8 cellular contexts compared by ENCODE assay signal in genomic region chr5:135462304-135462703, GRCh38. TPM values are rescaled to one million over a fixed set of nuclear protein-coding genes. Genes with fewer than 3 reads are reported as not detected.
DNase-seq lines count a peak whose midpoint lies in the region; TF ChIP-seq lines count a peak whose summit lies in the region.

No MANE protein-coding gene starts in this region.

- H3K9ac ChIP-seq in mesenchymal stem cell (ENCODE audit: low read length), result no peak overlapping the region

- POLR2A ChIA-PET in HEK293T (lab: Yijun Ruan, JAX), result interaction anchor here (1.2 to 1.3 kb wide), 2 partner anchors 91 to 99 kb away, joined by 4 read pairs; no protein-coding TSS in a partner anchor

- DNase-seq in GF-D8 (lab: John Stamatoyannopoulos, UW) (peak; percentile 0), HEK293T (ENCODE audit: extremely low spot score) (peak; percentile 83), NCI-H2081 (lab: John Stamatoyannopoulos, UW) (peak; percentile 62 to 73), T-helper 1 cell (peak in 3 of 5 donors; percentile 26 to 67 (median 28)), cardiac fibroblast (ENCODE audit: low read depth in 2 of 2) (peak; percentile 42 to 60), mesenchymal stem cell (peak; percentile 36), suprapubic skin (ENCODE audit: low spot score in 2 of 2) (peak in 1 of 2 donors; percentile 41), uterus (no peak)

- H2BK5ac ChIP-seq in mesenchymal stem cell (ENCODE audit: low read depth, low read length, poor library complexity, severe bottlenecking), result no peak overlapping the region

- no peak overlapping the region for H4K91ac ChIP-seq in mesenchymal stem cell (ENCODE audit: low read length)

- no peak overlapping the region for H2BK12ac ChIP-seq in mesenchymal stem cell (ENCODE audit: low read length in 2 of 2)

- H4K8ac ChIP-seq in mesenchymal stem cell (ENCODE audit: low read length), result no peak overlapping the region

- TF ChIP-seq CTCF in cardiac fibroblast (IDR thresholded peaks at IDR 0.05; ENCODE audit: low read depth, low read length), result peak; percentile 47
- TF ChIP-seq CTCF in suprapubic skin (IDR thresholded peaks at IDR 0.05), result peak; percentile 16 to 31
- no peak for TF ChIP-seq CTCF in uterus (IDR thresholded peaks at IDR 0.05)

- intact Hi-C loops in uterus (cut with DNase I; ENCODE audit: low total_unique reads), result no loop called here

- no peak overlapping the region for H3K18ac ChIP-seq in mesenchymal stem cell (ENCODE audit: low read depth in 1 of 2, low read length in 2 of 2)

- H2AFZ ChIP-seq in mesenchymal stem cell (ENCODE audit: low read depth, low read length), result no peak overlapping the region

- H2BK120ac ChIP-seq in mesenchymal stem cell (ENCODE audit: low read depth, low read length), result no peak overlapping the region

- H3K23ac ChIP-seq in mesenchymal stem cell (ENCODE audit: low read length in 2 of 2), result no peak overlapping the region

- 3% methylated on average over 5 of the region's 6 CpGs for WGBS in mesenchymal stem cell
- 9% methylated on average over 6 of the region's 6 CpGs for WGBS in suprapubic skin

- H3K4ac ChIP-seq in mesenchymal stem cell (ENCODE audit: low read depth in 1 of 2, low read length in 2 of 2), result no peak overlapping the region

- H3K14ac ChIP-seq in mesenchymal stem cell (ENCODE audit: low read length in 2 of 2), result no peak overlapping the region

- no peaks in the 10 kb centered on the region for H3K36me3 ChIP-seq in mesenchymal stem cell (ENCODE audit: control insufficient read depth in 1 of 2, insufficient read depth in 2 of 2, low read depth in 1 of 2, low read length in 2 of 2)
- H3K36me3 ChIP-seq in suprapubic skin, result no peaks in the 10 kb centered on the region
- no peaks in the 10 kb centered on the region for H3K36me3 ChIP-seq in uterus

- no peak overlapping the region for H3K4me2 ChIP-seq in mesenchymal stem cell (ENCODE audit: low read length, poor library complexity, severe bottlenecking)

- peaks cover 9% of the 10 kb centered on the region for H3K4me1 ChIP-seq in mesenchymal stem cell (ENCODE audit: control insufficient read depth, insufficient read depth, low read depth, low read length)
- peaks cover 22% of the 10 kb centered on the region for H3K4me1 ChIP-seq in suprapubic skin
- no peaks in the 10 kb centered on the region for H3K4me1 ChIP-seq in uterus

- H3K9me3 ChIP-seq in mesenchymal stem cell (ENCODE audit: control insufficient read depth, low read length) (no peaks in the 10 kb centered on the region), suprapubic skin (no peaks in the 10 kb centered on the region), uterus (no peaks in the 10 kb centered on the region)

- no peak overlapping the region for H2BK15ac ChIP-seq in mesenchymal stem cell (ENCODE audit: low read depth, poor library complexity, severe bottlenecking)

- H2AK5ac ChIP-seq in mesenchymal stem cell (ENCODE audit: low read length, severe bottlenecking), result no peak overlapping the region

- H3K27me3 ChIP-seq in mesenchymal stem cell (ENCODE audit: control insufficient read depth in 1 of 2, insufficient read depth in 1 of 2, low read length in 2 of 2) (peaks cover 55 to 85% of the 10 kb centered on the region in 2 experiments), suprapubic skin (peaks cover 23% of the 10 kb centered on the region), uterus (no peaks in the 10 kb centered on the region)

- TF ChIP-seq POLR2A in suprapubic skin (IDR thresholded peaks at IDR 0.05) (no peak), uterus (IDR thresholded peaks at IDR 0.05) (no peak)

- H3K27ac ChIP-seq in mesenchymal stem cell (ENCODE audit: low read length, poor library complexity, severe bottlenecking) (no peak overlapping the region), suprapubic skin (no peak overlapping the region), uterus (no peak overlapping the region)

- no peak for TF ChIP-seq EP300 in suprapubic skin (IDR thresholded peaks at IDR 0.05)

- H3K4me3 ChIP-seq in cardiac fibroblast (replicated peaks in 1 of 2; ENCODE audit: low read depth in 2 of 2, low read length in 2 of 2) (no peak overlapping the region), mesenchymal stem cell (ENCODE audit: insufficient read depth in 1 of 2, low read depth in 1 of 2, low read length in 2 of 2) (no peak overlapping the region), suprapubic skin (no peak overlapping the region), uterus (no peak overlapping the region)

- H3K79me1 ChIP-seq in mesenchymal stem cell (replicated peaks; ENCODE audit: low read length, poor library complexity, severe bottlenecking), result no peaks in the 10 kb centered on the region

- CTCF ChIA-PET in HEK293T (lab: Yijun Ruan, JAX), result interaction anchor here (0.6 to 12.0 kb wide), 19 partner anchors 15 to 394 kb away, joined by 3 to 450 read pairs (median 5); partner anchors contain the start of gene DCANP1

TF ChIP-seq in HEK293T, 16 proteins besides CTCF, POLR2A, EP300 and RAD21:
- TF ChIP-seq LEF1 (IDR thresholded peaks at IDR 0.05; ENCODE audit: borderline replicate concordance) (no peak), FOXK2 (IDR thresholded peaks at IDR 0.05) (no peak), L3MBTL2 (conservative IDR thresholded peaks at IDR 0.05) (no peak)
TF ChIP-seq in HEK293T: peak in this region for 0.

RNA-seq across cellular contexts. Expression of gene TIFAB, which starts 10.2 kb away (rescaled TPM):
- polyA plus RNA-seq in mesenchymal stem cell (2013, experiment 1 of 2), result not detected
- polyA plus RNA-seq in mesenchymal stem cell (2013, experiment 2 of 2), result not detected
- under 1 TPM in 1 of 4 donors, not detected in 3; 0.08 TPM for total RNA-seq in suprapubic skin
- under 1 TPM in 1 of 4 donors, not detected in 3; 0.28 TPM for total RNA-seq in uterus

RNA-seq across cellular contexts. Expression of gene DCANP1, which starts 15.2 kb away (rescaled TPM):
- polyA plus RNA-seq in mesenchymal stem cell (2013, experiment 1 of 2), result not detected
- polyA plus RNA-seq in mesenchymal stem cell (2013, experiment 2 of 2), result not detected
- total RNA-seq in suprapubic skin, result not detected
- not detected for total RNA-seq in uterus

Comparison
In these comparisons a context has a peak if more than half of its experiments do, and no peak if none do; other contexts are left out.
1. DNase-seq: peak in GF-D8 (single experiment), HEK293T (single experiment), NCI-H2081 (2 of 2), T-helper 1 cell (3 of 5), cardiac fibroblast (2 of 2) and mesenchymal stem cell (single experiment); none in uterus (0 of 2).
2. CTCF ChIP-seq: peak in cardiac fibroblast (single experiment) and suprapubic skin (2 of 2); none in uterus (0 of 4).